ENCODE assay signal across 8 cellular contexts in genomic region chr11:6771926-6772898, GRCh38.
DNase-seq lines count a peak whose midpoint lies in the region; ATAC-seq lines count a peak whose summit lies in the region.

TSS of gene OR2AG2 (minus strand) at chr11:6771976. CDS start at chr11:6768957, 3,019 bp downstream.

- DNase-seq in NAMALWA (ENCODE audit: low spot score): peak; percentile 70
- peak; percentile 7 for DNase-seq in putamen (ENCODE audit: low spot score)
- DNase-seq in stimulated activated CD4-positive, alpha-beta T cell treated with anti-CD3 and anti-CD28 coated beads, Interleukin-4, amount 100 ng/mL, for 1 hour: no peak
- DNase-seq in HuH-7.5 (ENCODE audit: low spot score): no peak
- DNase-seq in amniotic stem cell (lab: John Stamatoyannopoulos, UW): no peak
- DNase-seq in activated T-cell treated with anti-CD3 and anti-CD28 coated beads, Interleukin-2, amount 50 U/mL, for 1 hour: no peak

- peak; percentile 94 for ATAC-seq in GM19043 (IDR thresholded peaks at IDR 0.05; ENCODE audit: low read depth, unreplicated experiment)
- ATAC-seq in HG02840 (IDR thresholded peaks at IDR 0.05; ENCODE audit: low FRiP score, unreplicated experiment): peak; percentile 77

Comparison
In these comparisons a context has a peak if more than half of its experiments do, and no peak if none do; other contexts are left out.
1. DNase-seq: peak in NAMALWA (single experiment) and putamen (single experiment); none in stimulated activated CD4-positive, alpha-beta T cell treated with anti-CD3 and anti-CD28 coated beads, Interleukin-4, amount 100 ng/mL, for 1 hour (single experiment), HuH-7.5 (single experiment), amniotic stem cell (single experiment) and activated T-cell treated with anti-CD3 and anti-CD28 coated beads, Interleukin-2, amount 50 U/mL, for 1 hour (single experiment).